ENCODE assay signal across 25 cellular contexts in the genomic region with DNA sequence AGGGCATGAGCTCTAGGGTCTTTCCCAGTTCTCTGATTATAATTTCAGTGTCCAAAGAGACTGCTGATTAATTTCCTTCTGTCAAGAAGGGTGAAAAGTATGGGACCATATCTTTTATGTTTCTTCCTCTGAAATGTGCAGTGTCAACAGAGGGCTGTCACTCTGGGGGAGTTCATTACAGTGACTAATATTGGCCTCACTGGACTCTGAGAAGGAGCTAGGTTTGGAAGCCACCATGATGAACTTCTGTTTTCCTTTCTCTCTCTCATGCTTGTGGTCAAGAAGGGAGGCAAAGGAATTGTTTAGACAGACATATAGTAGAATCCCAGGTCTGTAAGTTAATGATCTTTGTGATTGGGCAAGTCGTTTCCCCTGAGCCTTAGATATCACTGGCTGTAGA. TPM values are rescaled to one million over a fixed set of nuclear protein-coding genes. Genes with fewer than 3 reads are reported as not detected.
"Had no signal": no experiment of that assay in that cellular context is flagged by ENCODE, and none has a peak within 500 bp of the region (broad histone marks: within the 10 kb centered on the region; RNA-seq: fewer than 3 reads in every experiment).

No MANE protein-coding gene starts in this region.

- H3K4me2 ChIP-seq: hepatocyte had no signal

- H3K4me1 ChIP-seq: left ventricle myocardium inferior, parathyroid adenoma, tibial artery had no signal

- H3K36me3 Mint-ChIP-seq: activated CD8-positive, alpha-beta memory T cell treated with anti-CD3 and anti-CD28 coated beads, Interleukin-2, amount 10 ng/mL, durations not matched to agents 7 days and 5 days; immature natural killer cell; natural killer cell treated with Interleukin-12 subunit alpha and Interleukin-12 subunit beta and Interleukin-15 and Interleukin-18, amount 100 ng/mL, for 72 hours; stimulated activated effector memory CD8-positive, alpha-beta T cell treated with anti-CD3 and anti-CD28 coated beads, Interleukin-12 subunit alpha, Interleukin-12 subunit beta, amount 100 ng/mL, for 72 hours had no signal

- H3K27ac Mint-ChIP-seq: activated CD4-positive, alpha-beta memory T cell treated with anti-CD3 and anti-CD28 coated beads, Interleukin-2, amount 10 ng/mL, durations not matched to agents 7 days and 5 days; activated CD4-positive, alpha-beta T cell treated with anti-CD3 and anti-CD28 coated beads, Interleukin-2, amount 10 ng/mL, durations not matched to agents 24 days and 14 days; activated CD8-positive, alpha-beta memory T cell treated with anti-CD3 and anti-CD28 coated beads, Interleukin-2, amount 10 ng/mL, durations not matched to agents 7 days and 5 days; activated naive CD8-positive, alpha-beta T cell treated with anti-CD3 and anti-CD28 coated beads, Interleukin-2, amount 50 U/mL, for 24 hours; dendritic cell treated with granulocyte-macrophage colony-stimulating factor and Interleukin-4, amounts not matched to agents 40 ng/mL and 50 ng/mL, for 4 days; immature natural killer cell; natural killer cell treated with Interleukin-12 subunit alpha and Interleukin-12 subunit beta and Interleukin-15 and Interleukin-18, amount 100 ng/mL, for 72 hours; stimulated activated effector memory CD8-positive, alpha-beta T cell treated with anti-CD3 and anti-CD28 coated beads, Interleukin-12 subunit alpha, Interleukin-12 subunit beta, amount 100 ng/mL, for 72 hours; stimulated activated naive CD8-positive, alpha-beta T cell treated with anti-CD3 and anti-CD28 coated beads, Interleukin-15, amount 100 ng/mL, for 72 hours had no signal

- H3K4me1 Mint-ChIP-seq: activated CD4-positive, alpha-beta memory T cell treated with anti-CD3 and anti-CD28 coated beads, Interleukin-2, amount 10 ng/mL, durations not matched to agents 7 days and 5 days; activated CD4-positive, alpha-beta T cell treated with anti-CD3 and anti-CD28 coated beads, Interleukin-2, amount 10 ng/mL, durations not matched to agents 24 days and 14 days; activated CD8-positive, alpha-beta memory T cell treated with anti-CD3 and anti-CD28 coated beads, Interleukin-2, amount 10 ng/mL, durations not matched to agents 7 days and 5 days; activated naive CD8-positive, alpha-beta T cell treated with anti-CD3 and anti-CD28 coated beads, Interleukin-2, amount 50 U/mL, for 24 hours; immature natural killer cell; stimulated activated effector memory CD8-positive, alpha-beta T cell treated with anti-CD3 and anti-CD28 coated beads, Interleukin-12 subunit alpha, Interleukin-12 subunit beta, amount 100 ng/mL, for 72 hours; stimulated activated naive CD8-positive, alpha-beta T cell treated with anti-CD3 and anti-CD28 coated beads, Interleukin-15, amount 100 ng/mL, for 72 hours had no signal

- H2AFZ ChIP-seq: hepatocyte, parathyroid adenoma had no signal

- H3K9ac ChIP-seq: parathyroid adenoma had no signal

- H3K27ac ChIP-seq: body of pancreas, hepatocyte, left ventricle myocardium inferior, neutrophil, parathyroid adenoma, skin epidermis, tibial artery had no signal

- H3K36me3 ChIP-seq: left ventricle myocardium inferior, neutrophil, tibial artery had no signal

- H3K9me3 Mint-ChIP-seq: activated CD4-positive, alpha-beta memory T cell treated with anti-CD3 and anti-CD28 coated beads, Interleukin-2, amount 10 ng/mL, durations not matched to agents 7 days and 5 days; activated CD4-positive, alpha-beta T cell treated with anti-CD3 and anti-CD28 coated beads, Interleukin-2, amount 10 ng/mL, durations not matched to agents 24 days and 14 days; activated naive CD8-positive, alpha-beta T cell treated with anti-CD3 and anti-CD28 coated beads, Interleukin-2, amount 50 U/mL, for 24 hours; dendritic cell treated with granulocyte-macrophage colony-stimulating factor and Interleukin-4, amounts not matched to agents 40 ng/mL and 50 ng/mL, for 4 days; immature natural killer cell; natural killer cell treated with Interleukin-12 subunit alpha and Interleukin-12 subunit beta and Interleukin-15 and Interleukin-18, amount 100 ng/mL, for 72 hours; stimulated activated effector memory CD8-positive, alpha-beta T cell treated with anti-CD3 and anti-CD28 coated beads, Interleukin-12 subunit alpha, Interleukin-12 subunit beta, amount 100 ng/mL, for 72 hours; stimulated activated naive CD8-positive, alpha-beta T cell treated with anti-CD3 and anti-CD28 coated beads, Interleukin-15, amount 100 ng/mL, for 72 hours had no signal

- H3K9me3 ChIP-seq: body of pancreas, left ventricle myocardium inferior, neutrophil, tibial artery had no signal

- H3K79me2 ChIP-seq: hepatocyte, parathyroid adenoma had no signal

- H3K27me3 ChIP-seq: body of pancreas, hepatocyte had no signal

- DNase-seq: activated CD4-positive, alpha-beta memory T cell treated with anti-CD3 and anti-CD28 coated beads, Interleukin-2, amount 10 ng/mL, durations not matched to agents 7 days and 5 days; activated CD4-positive, alpha-beta T cell treated with anti-CD3 and anti-CD28 coated beads, Interleukin-2, amount 10 ng/mL, durations not matched to agents 24 days and 14 days; activated CD8-positive, alpha-beta memory T cell treated with anti-CD3 and anti-CD28 coated beads, Interleukin-2, amount 10 ng/mL, durations not matched to agents 7 days and 5 days; activated gamma-delta T cell; activated naive CD4-positive, alpha-beta T cell treated with anti-CD3 and anti-CD28 coated beads, Interleukin-2, amount 50 U/mL, for 16 hours; activated naive CD8-positive, alpha-beta T cell treated with anti-CD3 and anti-CD28 coated beads, Interleukin-2, amount 50 U/mL, for 24 hours; activated T-cell treated with anti-CD3 and anti-CD28 coated beads for 4 hours; body of pancreas; effector CD4-positive, alpha-beta T cell; erythroblast; glutamatergic neuron; immature natural killer cell; left ventricle myocardium inferior; right cardiac atrium; stimulated activated CD4-positive, alpha-beta T cell treated with anti-CD3 and anti-CD28 coated beads, Interleukin-2, amount 100 ng/mL, for 24 hours; stimulated activated naive CD8-positive, alpha-beta T cell treated with anti-CD3 and anti-CD28 coated beads, Interleukin-15, amount 100 ng/mL, for 72 hours; T-helper 1 cell; tibial artery had no signal

- H3K4me3 ChIP-seq: body of pancreas, hepatocyte, left ventricle myocardium inferior, skin epidermis, tibial artery had no signal

- H3K4me3 Mint-ChIP-seq: activated CD4-positive, alpha-beta memory T cell treated with anti-CD3 and anti-CD28 coated beads, Interleukin-2, amount 10 ng/mL, durations not matched to agents 7 days and 5 days; activated CD4-positive, alpha-beta T cell treated with anti-CD3 and anti-CD28 coated beads, Interleukin-2, amount 10 ng/mL, durations not matched to agents 24 days and 14 days; activated CD8-positive, alpha-beta memory T cell treated with anti-CD3 and anti-CD28 coated beads, Interleukin-2, amount 10 ng/mL, durations not matched to agents 7 days and 5 days; activated naive CD8-positive, alpha-beta T cell treated with anti-CD3 and anti-CD28 coated beads, Interleukin-2, amount 50 U/mL, for 24 hours; dendritic cell treated with granulocyte-macrophage colony-stimulating factor and Interleukin-4, amounts not matched to agents 40 ng/mL and 50 ng/mL, for 4 days; immature natural killer cell; natural killer cell treated with Interleukin-12 subunit alpha and Interleukin-12 subunit beta and Interleukin-15 and Interleukin-18, amount 100 ng/mL, for 72 hours; stimulated activated effector memory CD8-positive, alpha-beta T cell treated with anti-CD3 and anti-CD28 coated beads, Interleukin-12 subunit alpha, Interleukin-12 subunit beta, amount 100 ng/mL, for 72 hours; stimulated activated naive CD8-positive, alpha-beta T cell treated with anti-CD3 and anti-CD28 coated beads, Interleukin-15, amount 100 ng/mL, for 72 hours had no signal

RNA-seq across cellular contexts. Expression of a gene that starts 41.8 kb away (rescaled TPM):
- total RNA-seq: activated CD4-positive, alpha-beta memory T cell treated with anti-CD3 and anti-CD28 coated beads, Interleukin-2, amount 10 ng/mL, durations not matched to agents 7 days and 5 days; activated CD8-positive, alpha-beta memory T cell treated with anti-CD3 and anti-CD28 coated beads, Interleukin-2, amount 10 ng/mL, durations not matched to agents 7 days and 5 days; natural killer cell treated with Interleukin-12 subunit alpha and Interleukin-12 subunit beta and Interleukin-15 and Interleukin-18, amount 100 ng/mL, for 72 hours had no signal
